8 cellular contexts compared by ENCODE assay signal in the genomic region with DNA sequence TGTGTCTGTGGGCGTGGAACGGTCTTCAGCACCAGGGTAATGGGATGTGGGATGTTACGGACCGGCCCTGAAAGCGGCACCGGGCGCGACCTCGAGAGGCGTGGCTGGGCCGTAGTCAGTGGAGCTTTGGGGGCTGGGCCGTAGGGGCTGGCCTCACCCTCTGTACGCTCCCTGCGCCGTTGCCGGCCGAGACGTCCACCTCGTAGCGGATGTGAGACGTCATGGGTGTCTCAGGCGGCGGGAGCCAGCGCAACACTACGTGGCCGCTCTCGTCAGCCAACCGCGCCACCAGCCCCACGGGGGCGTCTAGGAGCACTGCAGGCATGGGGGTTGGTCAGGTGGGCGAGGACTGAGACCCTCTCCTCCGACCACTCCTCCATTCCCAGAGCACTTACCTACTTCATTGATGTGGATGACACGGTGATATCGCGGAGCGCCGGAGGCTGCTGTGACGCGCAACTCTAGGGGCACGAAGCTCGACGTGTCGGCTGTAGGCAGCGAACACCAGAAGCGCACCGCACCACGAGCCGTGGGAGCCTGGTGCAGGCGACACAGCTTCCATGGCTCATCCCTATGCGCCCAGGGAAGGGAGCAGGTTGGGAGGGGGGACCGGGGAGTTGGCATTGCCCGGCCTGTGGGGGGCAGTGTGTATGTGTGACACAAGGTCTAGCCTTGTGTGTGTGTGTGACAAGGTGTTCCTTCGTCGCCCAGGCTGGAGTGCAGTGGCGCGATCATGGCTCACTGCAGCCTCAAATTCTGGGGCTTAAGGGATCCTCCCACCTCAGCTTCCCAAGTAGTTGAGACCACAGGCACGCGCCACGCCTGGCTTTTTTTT. TPM values are rescaled to one million over a fixed set of nuclear protein-coding genes. Genes with fewer than 3 reads are reported as not detected.
DNase-seq lines count a peak whose midpoint lies in the region; ATAC-seq and TF ChIP-seq lines count a peak whose summit lies in the region.

No MANE protein-coding gene starts in this region.

- H3K4me3 ChIP-seq in ectodermal cell (ENCODE audit: insufficient read depth, low read depth, low read length) (peak overlapping the region; percentile 39), mucosa of descending colon (no peak overlapping the region)

- H3K4me1 ChIP-seq in ectodermal cell (ENCODE audit: control insufficient read depth, insufficient read depth, low read length), result peaks cover 7% of the 10 kb centered on the region
- peaks cover 29% of the 10 kb centered on the region for H3K4me1 ChIP-seq in mucosa of descending colon (ENCODE audit: low read depth)

- H3K27ac ChIP-seq in ectodermal cell (ENCODE audit: insufficient read depth, low read depth, low read length, poor library complexity, severe bottlenecking), result peak overlapping the region; percentile 62

- H3K36me3 ChIP-seq in ectodermal cell (ENCODE audit: control insufficient read depth, insufficient read depth, low read length) (no peaks in the 10 kb centered on the region), mucosa of descending colon (ENCODE audit: low read depth) (no peaks in the 10 kb centered on the region)

- peak overlapping the region; percentile 93 for H3K27ac Mint-ChIP-seq in activated CD4-positive, alpha-beta T cell treated with anti-CD3 and anti-CD28 coated beads for 36 hours
- H3K27ac Mint-ChIP-seq in stimulated activated effector memory CD8-positive, alpha-beta T cell treated with anti-CD3 and anti-CD28 coated beads, Interleukin-12 subunit alpha, Interleukin-12 subunit beta, amount 100 ng/mL, for 72 hours, result peak overlapping the region; percentile 96

- WGBS in ectodermal cell, 2 experiments, result 3 to 4% methylated on average over 60 of the region's 60 CpGs

- H3K9me3 ChIP-seq in ectodermal cell (ENCODE audit: control insufficient read depth, low read length) (no peaks in the 10 kb centered on the region), mucosa of descending colon (no peaks in the 10 kb centered on the region)

- peaks cover 40% of the 10 kb centered on the region for H3K4me1 Mint-ChIP-seq in activated CD4-positive, alpha-beta T cell treated with anti-CD3 and anti-CD28 coated beads for 36 hours
- H3K4me1 Mint-ChIP-seq in stimulated activated effector memory CD8-positive, alpha-beta T cell treated with anti-CD3 and anti-CD28 coated beads, Interleukin-12 subunit alpha, Interleukin-12 subunit beta, amount 100 ng/mL, for 72 hours, result peaks cover 46% of the 10 kb centered on the region

- TF ChIP-seq CTCF in mucosa of descending colon (IDR thresholded peaks at IDR 0.05), result no peak

- peak; percentile 28 for ATAC-seq in HG02870 (IDR thresholded peaks at IDR 0.05; ENCODE audit: unreplicated experiment)
- ATAC-seq in activated CD4-positive, alpha-beta T cell treated with anti-CD3 and anti-CD28 coated beads for 36 hours, result peak; percentile 72
- peak; percentile 73 for ATAC-seq in mucosa of descending colon
- ATAC-seq in stimulated activated effector memory CD8-positive, alpha-beta T cell treated with anti-CD3 and anti-CD28 coated beads, Interleukin-12 subunit alpha, Interleukin-12 subunit beta, amount 100 ng/mL, for 72 hours, result peak; percentile 91

- intact Hi-C loops in activated CD4-positive, alpha-beta T cell treated with anti-CD3 and anti-CD28 coated beads for 36 hours (cut with DNase I, micrococcal nuclease), result loop anchor here (1.0 to 5.0 kb wide), 13 partner anchors 25 to 510 kb away; partner anchors contain the start of genes ODAD3 (in 2 of the 2), PRKCSH (in 2 of the 2), CARM1 (in 1 of the 2) and CCDC159 (in 1 of the 2)
- intact Hi-C loops in mucosa of descending colon (cut with DNase I, micrococcal nuclease), result no loop called here

- CTCF ChIA-PET in activated CD4-positive, alpha-beta T cell treated with anti-CD3 and anti-CD28 coated beads for 36 hours (lab: Charles Lee), result interaction anchor here (0.5 to 4.5 kb wide), 26 partner anchors 9 to 1921 kb away, joined by 3 to 24 read pairs (median 4); partner anchors contain the start of genes CCDC159, PRKCSH, RAB3D and RGL3

- DNase-seq in NCI-H345 (lab: John Stamatoyannopoulos, UW) (peak; percentile 58), NCI-H345 treated with DMSO at 0.1 percent for 48 hours (lab: John Stamatoyannopoulos, UW; ENCODE audit: unreplicated experiment) (no peak), NCI-H2029 treated with DMSO at 0.1 percent for 48 hours (lab: John Stamatoyannopoulos, UW) (peak; percentile 83), mucosa of descending colon (peak; percentile 41 to 93 (median 76))
- DNase-seq in activated CD4-positive, alpha-beta T cell treated with anti-CD3 and anti-CD28 coated beads for 36 hours, result peak; percentile 92
- DNase-seq in stimulated activated effector memory CD8-positive, alpha-beta T cell treated with anti-CD3 and anti-CD28 coated beads, Interleukin-12 subunit alpha, Interleukin-12 subunit beta, amount 100 ng/mL, for 72 hours (ENCODE audit: low spot score in 2 of 2), result peak; percentile 76 to 94

- H3K9me3 Mint-ChIP-seq in activated CD4-positive, alpha-beta T cell treated with anti-CD3 and anti-CD28 coated beads for 36 hours (ENCODE audit: low read depth), result no peaks in the 10 kb centered on the region
- H3K9me3 Mint-ChIP-seq in stimulated activated effector memory CD8-positive, alpha-beta T cell treated with anti-CD3 and anti-CD28 coated beads, Interleukin-12 subunit alpha, Interleukin-12 subunit beta, amount 100 ng/mL, for 72 hours, result no peaks in the 10 kb centered on the region

- POLR2A ChIA-PET in activated CD4-positive, alpha-beta T cell treated with anti-CD3 and anti-CD28 coated beads for 36 hours (lab: Charles Lee), result interaction anchor here (0.6 to 1.3 kb wide), 7 partner anchors 24 to 775 kb away, joined by 3 to 6 read pairs (median 4); partner anchors contain the start of genes CCDC159, ODAD3, PRKCSH and TMED1

- peak overlapping the region; percentile 75 for H3K4me3 Mint-ChIP-seq in activated CD4-positive, alpha-beta T cell treated with anti-CD3 and anti-CD28 coated beads for 36 hours
- H3K4me3 Mint-ChIP-seq in stimulated activated effector memory CD8-positive, alpha-beta T cell treated with anti-CD3 and anti-CD28 coated beads, Interleukin-12 subunit alpha, Interleukin-12 subunit beta, amount 100 ng/mL, for 72 hours, result peak overlapping the region; percentile 83

- H3K36me3 Mint-ChIP-seq in activated CD4-positive, alpha-beta T cell treated with anti-CD3 and anti-CD28 coated beads for 36 hours (ENCODE audit: low read depth), result peaks cover 6% of the 10 kb centered on the region
- H3K36me3 Mint-ChIP-seq in stimulated activated effector memory CD8-positive, alpha-beta T cell treated with anti-CD3 and anti-CD28 coated beads, Interleukin-12 subunit alpha, Interleukin-12 subunit beta, amount 100 ng/mL, for 72 hours, result peaks cover 33% of the 10 kb centered on the region

- H3K27me3 ChIP-seq in ectodermal cell (ENCODE audit: control insufficient read depth, insufficient read depth, low read length, poor library complexity, severe bottlenecking), result peaks cover 27% of the 10 kb centered on the region

- peaks cover 14% of the 10 kb centered on the region for H3K27me3 Mint-ChIP-seq in activated CD4-positive, alpha-beta T cell treated with anti-CD3 and anti-CD28 coated beads for 36 hours

RNA-seq across cellular contexts. Expression of gene EPOR, which starts 2.4 kb away (rescaled TPM):
- total RNA-seq in activated CD4-positive, alpha-beta T cell treated with anti-CD3 and anti-CD28 coated beads for 36 hours, result 1 to 10 TPM; 8.0 to 8.4 TPM
- polyA plus RNA-seq in ectodermal cell (2013, experiment 1 of 4), result 6.7 TPM
- 4.8 TPM for polyA plus RNA-seq in ectodermal cell (2013, experiment 2 of 4)
- polyA plus RNA-seq in ectodermal cell (2013, experiment 3 of 4), result 5.1 TPM
- 5.4 TPM for polyA plus RNA-seq in ectodermal cell (2013, experiment 4 of 4)
- total RNA-seq in mucosa of descending colon, result 1 to 10 TPM; 2.8 to 4.7 (median 3.6) TPM

RNA-seq across cellular contexts. Expression of gene SWSAP1, which starts 7.3 kb away (rescaled TPM):
- total RNA-seq in activated CD4-positive, alpha-beta T cell treated with anti-CD3 and anti-CD28 coated beads for 36 hours, result 1 to 10 TPM; 1.5 to 1.7 TPM
- polyA plus RNA-seq in ectodermal cell (2013, experiment 1 of 4), result 3.9 TPM
- 4.3 TPM for polyA plus RNA-seq in ectodermal cell (2013, experiment 2 of 4)
- polyA plus RNA-seq in ectodermal cell (2013, experiment 3 of 4), result 2.7 TPM
- polyA plus RNA-seq in ectodermal cell (2013, experiment 4 of 4), result 3.0 TPM
- total RNA-seq in mucosa of descending colon, result 1 to 10 TPM; 2.5 to 3.4 (median 3.3) TPM

RNA-seq across cellular contexts. Expression of gene PLPPR2, which starts 26.5 kb away (rescaled TPM):
- total RNA-seq in activated CD4-positive, alpha-beta T cell treated with anti-CD3 and anti-CD28 coated beads for 36 hours, result 1 to 10 TPM; 2.1 to 2.2 TPM
- polyA plus RNA-seq in ectodermal cell (2013, experiment 1 of 4), result 7.2 TPM
- 6.4 TPM for polyA plus RNA-seq in ectodermal cell (2013, experiment 2 of 4)
- 6.3 TPM for polyA plus RNA-seq in ectodermal cell (2013, experiment 3 of 4)
- polyA plus RNA-seq in ectodermal cell (2013, experiment 4 of 4), result 6.6 TPM
- total RNA-seq in mucosa of descending colon, result 10 to 100 TPM in 1 of 3 donors, 1 to 10 TPM in 2; 5.1 to 32.8 (median 7.4) TPM

RNA-seq across cellular contexts. Expression of gene CCDC159, which starts 35.4 kb away (rescaled TPM):
- 10 to 100 TPM; 15.3 to 18.0 TPM for total RNA-seq in activated CD4-positive, alpha-beta T cell treated with anti-CD3 and anti-CD28 coated beads for 36 hours
- 8.9 TPM for polyA plus RNA-seq in ectodermal cell (2013, experiment 1 of 4)
- polyA plus RNA-seq in ectodermal cell (2013, experiment 2 of 4), result 11.5 TPM
- polyA plus RNA-seq in ectodermal cell (2013, experiment 3 of 4), result 8.6 TPM
- 11.9 TPM for polyA plus RNA-seq in ectodermal cell (2013, experiment 4 of 4)
- 10 to 100 TPM; 27.4 to 40.5 (median 38.8) TPM for total RNA-seq in mucosa of descending colon

RNA-seq across cellular contexts. Expression of gene TMEM205, which starts 35.7 kb away (rescaled TPM):
- 10 to 100 TPM; 28.0 to 32.6 TPM for total RNA-seq in activated CD4-positive, alpha-beta T cell treated with anti-CD3 and anti-CD28 coated beads for 36 hours
- 59.4 TPM for polyA plus RNA-seq in ectodermal cell (2013, experiment 1 of 4)
- 59.7 TPM for polyA plus RNA-seq in ectodermal cell (2013, experiment 2 of 4)
- polyA plus RNA-seq in ectodermal cell (2013, experiment 3 of 4), result 47.2 TPM
- polyA plus RNA-seq in ectodermal cell (2013, experiment 4 of 4), result 51.7 TPM
- total RNA-seq in mucosa of descending colon, result 10 to 100 TPM; 37.3 to 61.8 (median 55.7) TPM

Comparison
In these comparisons a context has a peak if more than half of its experiments do, and no peak if none do; other contexts are left out.
1. ATAC-seq: peak in every context shown above with its lines; median percentile 91 in stimulated activated effector memory CD8-positive, alpha-beta T cell treated with anti-CD3 and anti-CD28 coated beads, Interleukin-12 subunit alpha, Interleukin-12 subunit beta, amount 100 ng/mL, for 72 hours; 73 in mucosa of descending colon; 72 in activated CD4-positive, alpha-beta T cell treated with anti-CD3 and anti-CD28 coated beads for 36 hours; 28 in HG02870.
2. intact Hi-C loops: an anchor here in activated CD4-positive, alpha-beta T cell treated with anti-CD3 and anti-CD28 coated beads for 36 hours (1.0 to 5.0 kb wide); none called in mucosa of descending colon.